ENCODE assay signal across 8 cellular contexts in the genomic region with DNA sequence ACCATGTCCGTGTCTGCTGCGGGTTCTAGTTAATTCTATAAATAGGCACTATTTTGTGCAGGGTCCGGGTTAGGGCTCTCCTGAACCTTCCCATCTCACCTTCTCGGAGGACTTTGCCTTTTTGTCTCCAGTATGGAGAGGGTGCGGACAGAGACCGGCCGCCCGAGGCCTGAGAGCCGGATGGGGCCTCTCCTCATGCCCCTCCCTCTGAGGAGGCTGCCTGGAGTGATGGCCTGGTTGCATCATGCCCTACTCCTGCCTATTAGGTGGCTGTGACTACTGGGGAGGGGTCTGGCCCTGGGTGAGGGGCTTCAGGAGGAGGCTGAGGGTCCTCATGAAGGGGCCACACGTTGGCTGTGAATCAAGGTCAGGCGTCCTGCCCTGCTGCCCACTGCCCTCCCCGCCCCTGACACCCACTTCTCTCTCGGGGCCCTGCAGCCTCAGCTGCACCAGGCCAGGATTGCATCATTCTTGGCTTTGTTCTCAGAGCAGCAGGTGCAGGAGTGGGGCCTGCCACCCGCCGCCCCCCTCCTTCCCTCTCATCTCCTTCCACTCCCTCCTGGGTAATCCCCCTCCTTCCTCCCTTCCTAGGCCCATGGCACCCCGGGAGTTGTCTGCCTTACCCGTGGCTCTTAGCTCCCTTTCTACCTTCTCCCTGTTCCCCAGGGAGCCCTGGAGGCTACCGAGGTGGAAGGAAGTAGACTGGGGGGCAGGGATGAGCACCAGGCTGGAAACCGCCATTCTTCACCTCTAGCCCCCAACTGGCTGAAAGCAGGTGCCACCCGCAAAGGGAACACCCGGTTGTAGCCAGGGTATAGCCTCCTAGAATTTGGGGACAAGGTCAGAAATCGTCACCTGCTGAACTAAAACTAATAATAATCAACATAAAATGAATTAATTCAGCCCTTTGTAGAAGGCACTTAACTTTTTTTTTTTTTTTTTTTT. TPM values are rescaled to one million over a fixed set of nuclear protein-coding genes. Genes with fewer than 3 reads are reported as not detected.
DNase-seq lines count a peak whose midpoint lies in the region; ATAC-seq and TF ChIP-seq lines count a peak whose summit lies in the region.

No MANE protein-coding gene starts in this region.

- DNase-seq in NCI-H187 (lab: John Stamatoyannopoulos, UW) (peak; percentile 85 to 86), SW480 (ENCODE audit: low spot score) (peak; percentile 93), fibroblast of the conjunctiva (ENCODE audit: low read depth) (peak; percentile 76), mucosa of gallbladder (ENCODE audit: low spot score) (no peak)
- DNase-seq in stimulated activated naive CD8-positive, alpha-beta T cell treated with anti-CD3 and anti-CD28 coated beads, Interleukin-15, Interleukin-2, amounts not matched to agents 100 U/mL and 50 U/mL, for 24 hours: peak; percentile 32

- peak; percentile 39 for TF ChIP-seq POLR2A in GM18505 (IDR thresholded peaks at IDR 0.05; ENCODE audit: borderline replicate concordance, extremely low read depth, insufficient read depth, insufficient read length)

- ATAC-seq in GM18505 (IDR thresholded peaks at IDR 0.05; ENCODE audit: unreplicated experiment): no peak
- peak; percentile 29 for ATAC-seq in stimulated activated naive CD8-positive, alpha-beta T cell treated with anti-CD3 and anti-CD28 coated beads, Interleukin-15, Interleukin-2, amounts not matched to agents 100 U/mL and 50 U/mL, for 24 hours
- ATAC-seq in GM18519 (IDR thresholded peaks at IDR 0.05; ENCODE audit: low FRiP score, unreplicated experiment): no peak

- peak overlapping the region; percentile 35; the same call in 1 of the 2 replicates for H3K27ac ChIP-seq in 22Rv1

- TF ChIP-seq CTCF in 22Rv1 (IDR thresholded peaks at IDR 0.05): no peak

RNA-seq across cellular contexts. Expression of a gene that starts 12.7 kb away (rescaled TPM):
- total RNA-seq in mucosa of gallbladder: 37.6 TPM
